Comparison of ENCODE assay signal across 7 cellular contexts in genomic region chr7:57207836-57208235, GRCh38.
"Had no signal": no experiment of that assay in that cellular context is flagged by ENCODE, and none has a peak within 500 bp of the region (broad histone marks: within the 10 kb centered on the region; RNA-seq: fewer than 3 reads in every experiment).

No MANE protein-coding gene starts in this region.

- H3K36me3 ChIP-seq: HAP-1 had no signal

- H3K4me1 ChIP-seq: HAP-1 had no signal

- H3K4me3 ChIP-seq: GM23248, HAP-1, K562 had no signal

- DNase-seq: GM23248, GOT3, H7, IMR-90, KG1 had no signal

- H3K27ac ChIP-seq: GM23248 had no signal

- ATAC-seq: K562 had no signal

- H3K9me3 ChIP-seq: HAP-1 had no signal
